In genomic region chr1:20508411-20508771, GRCh38 we compare ENCODE assay signal across 8 cellular contexts. TPM values are rescaled to one million over a fixed set of nuclear protein-coding genes. Genes with fewer than 3 reads are reported as not detected.
DNase-seq lines count a peak whose midpoint lies in the region; ATAC-seq, FAIRE-seq and TF ChIP-seq lines count a peak whose summit lies in the region.

No MANE protein-coding gene starts in this region.

- no peaks in the 10 kb centered on the region for H3K27me3 Mint-ChIP-seq in activated CD4-positive, alpha-beta T cell treated with anti-CD3 and anti-CD28 coated beads, Interleukin-2, amount 10 ng/mL, durations not matched to agents 7 days and 5 days

- TF ChIP-seq RAD21 in HepG2 (CRISPR knock-in tag; IDR thresholded peaks at IDR 0.05): no peak

- TSS peak; percentile 87 for BruUV-seq in HepG2 (replicated peaks; lab: Mats Ljungman, UMichigan)

- H3K9me3 ChIP-seq in HepG2 (ENCODE audit: low read length): no peaks in the 10 kb centered on the region
- no peaks in the 10 kb centered on the region for H3K9me3 ChIP-seq in testis

- no peak for TF ChIP-seq EP300 in HepG2 (IDR thresholded peaks at IDR 0.05; ENCODE audit: low read depth in 2 of 2, low read length in 2 of 2)
- TF ChIP-seq EP300 in HepG2 (CRISPR knock-in tag; IDR thresholded peaks at IDR 0.05; ENCODE audit: borderline replicate concordance): no peak

- intact Hi-C loops in HepG2 (cut with micrococcal nuclease; ENCODE audit: unreplicated experiment): no loop called here
- intact Hi-C loops in testis (cut with DNase I; ENCODE audit: low total_unique reads): no loop called here

- H3K4me2 ChIP-seq in HepG2 (ENCODE audit: low read depth, low read length): peak overlapping the region; percentile 87

- H3K4me3 ChIP-seq in HepG2 (replicated peaks in 1 of 3; ENCODE audit: insufficient read depth in 1 of 3, low read depth in 2 of 3, low read length in 3 of 3): peak overlapping the region; percentile 74 to 96 (median 89)
- peak overlapping the region; percentile 80 to 97 for H3K4me3 ChIP-seq in testis

- peaks cover 3 to 8% of the 10 kb centered on the region in 2 experiments; a peak in 3 of 5 replicates for H3K36me3 ChIP-seq in HepG2 (replicated peaks in 1 of 2; ENCODE audit: control insufficient read depth in 1 of 2, insufficient read depth in 2 of 2, low read length in 2 of 2)
- no peaks in the 10 kb centered on the region for H3K36me3 ChIP-seq in testis (ENCODE audit: low read depth, missing control alignments)

- in situ Hi-C loops in HepG2 (cut with HindIII; ENCODE audit: extremely low pct_ligation_motif_present, low pct_unique_long_range_greater_than_20kb): no loop called here

- FAIRE-seq in HepG2 (lab: Jason Lieb, UNC): no peak

- H3K27me3 ChIP-seq in HepG2 (ENCODE audit: control insufficient read depth in 1 of 2, insufficient read depth in 2 of 2, low read length in 2 of 2) (peaks cover 1 to 16% of the 10 kb centered on the region in 2 experiments; a peak in 3 of 5 replicates), testis (no peaks in the 10 kb centered on the region)

- peak overlapping the region; percentile 86 for H3K9ac ChIP-seq in HepG2 (ENCODE audit: insufficient read depth, low read depth, low read length)

- DNase-seq in activated CD4-positive, alpha-beta T cell treated with anti-CD3 and anti-CD28 coated beads, Interleukin-2, amount 10 ng/mL, durations not matched to agents 7 days and 5 days: no peak
- no peak for DNase-seq in activated CD4-positive, alpha-beta T cell treated with anti-CD3 and anti-CD28 coated beads, Interleukin-2, amount 50 U/mL, for 48 hours
- DNase-seq in HepG2 (ENCODE audit: low spot score) (no peak), testis (no peak), GM19240 (ENCODE audit: insufficient read length, low spot score) (no peak)
- no peak for DNase-seq in NK-92 treated with Interleukin-12 subunit alpha and Interleukin-12 subunit beta, amount 100 ng/mL, for 24 hours (lab: John Stamatoyannopoulos, UW)

- H3K4me1 ChIP-seq in HepG2 (ENCODE audit: insufficient read depth, low read length) (peaks cover 21% of the 10 kb centered on the region), testis (peaks cover 6% of the 10 kb centered on the region)

- peaks cover 1% of the 10 kb centered on the region for H3K36me3 Mint-ChIP-seq in activated CD4-positive, alpha-beta T cell treated with anti-CD3 and anti-CD28 coated beads, Interleukin-2, amount 10 ng/mL, durations not matched to agents 7 days and 5 days (ENCODE audit: low read depth)

- WGBS in HepG2 (ENCODE audit: low lambda C conversion rate): 58% methylated on average over 5 of the region's 5 CpGs
- WGBS in testis, 2 donors: 46 to 48% methylated on average over 5 of the region's 5 CpGs

- H3K27ac Mint-ChIP-seq in activated CD4-positive, alpha-beta T cell treated with anti-CD3 and anti-CD28 coated beads, Interleukin-2, amount 10 ng/mL, durations not matched to agents 7 days and 5 days: peak overlapping the region; percentile 93

- H4K20me1 ChIP-seq in HepG2 (ENCODE audit: insufficient read depth, low read length): no peaks in the 10 kb centered on the region

- CTCF ChIA-PET in activated CD4-positive, alpha-beta T cell treated with anti-CD3 and anti-CD28 coated beads, Interleukin-2, amount 10 ng/mL, durations not matched to agents 7 days and 5 days (lab: Charles Lee): interaction anchor here (0.9 to 2.7 kb wide), 3 partner anchors 13 to 301 kb away, joined by 3 to 11 read pairs (median 3); no protein-coding TSS in a partner anchor
- CTCF ChIA-PET in HepG2 (lab: Yijun Ruan, JAX; ENCODE audit: low intra/inter-chr PET ratio, low total read pairs): no interaction called here

- peaks cover 19% of the 10 kb centered on the region for H3K4me1 Mint-ChIP-seq in activated CD4-positive, alpha-beta T cell treated with anti-CD3 and anti-CD28 coated beads, Interleukin-2, amount 10 ng/mL, durations not matched to agents 7 days and 5 days

- no peak for ATAC-seq in HepG2
- no peak for ATAC-seq in GM21717 (IDR thresholded peaks at IDR 0.05; ENCODE audit: unreplicated experiment)

- no peak for TF ChIP-seq POLR2A in HepG2 (IDR thresholded peaks at IDR 0.05; ENCODE audit: insufficient read depth in 1 of 2, low read depth in 2 of 2, low read length in 2 of 2)
- no peak for TF ChIP-seq POLR2A in testis (IDR thresholded peaks at IDR 0.05)

- no peaks in the 10 kb centered on the region for H3K9me3 Mint-ChIP-seq in activated CD4-positive, alpha-beta T cell treated with anti-CD3 and anti-CD28 coated beads, Interleukin-2, amount 10 ng/mL, durations not matched to agents 7 days and 5 days

- TF ChIP-seq CTCF in HepG2 (CRISPR knock-in tag; IDR thresholded peaks at IDR 0.05): no peak
- no peak for TF ChIP-seq CTCF in testis (IDR thresholded peaks at IDR 0.05)

- H3K4me3 Mint-ChIP-seq in activated CD4-positive, alpha-beta T cell treated with anti-CD3 and anti-CD28 coated beads, Interleukin-2, amount 10 ng/mL, durations not matched to agents 7 days and 5 days: peak overlapping the region; percentile 88

- peak overlapping the region; percentile 51 for H3K27ac ChIP-seq in angular gyrus (ENCODE audit: low read depth, low read length)
- peak overlapping the region; percentile 71 for H3K27ac ChIP-seq in HepG2 (ENCODE audit: extremely low read length, insufficient read depth, low read length)
- H3K27ac ChIP-seq in testis: peak overlapping the region; percentile 79

- POLR2A ChIA-PET in activated CD4-positive, alpha-beta T cell treated with anti-CD3 and anti-CD28 coated beads, Interleukin-2, amount 10 ng/mL, durations not matched to agents 7 days and 5 days (lab: Charles Lee): no interaction called here
- POLR2A ChIA-PET in HepG2 (lab: Yijun Ruan, JAX): interaction anchor here (0.9 to 2.1 kb wide), 8 partner anchors 9 to 126 kb away, joined by 3 to 12 read pairs (median 4); partner anchors contain the start of genes CAMK2N1 and FAM43B

- peaks cover 35% of the 10 kb centered on the region for H3K79me2 ChIP-seq in HepG2 (ENCODE audit: insufficient read depth, low read length)

- peak overlapping the region; percentile 68 for H2AFZ ChIP-seq in HepG2 (ENCODE audit: low read length)

RNA-seq across cellular contexts. Expression of gene MUL1, which starts 0.4 kb away (rescaled TPM):
- total RNA-seq in activated CD4-positive, alpha-beta T cell treated with anti-CD3 and anti-CD28 coated beads, Interleukin-2, amount 10 ng/mL, durations not matched to agents 7 days and 5 days: 10 to 100 TPM; 17.4 to 20.1 TPM
- total RNA-seq in HepG2 (2016; rRNA removed; fragmentation: Illumina TruSeq; extraction: Trizol) (13.5 and 26.5 TPM in 2 replicates), testis (10 to 100 TPM; 22.4 to 32.0 TPM)
- 3.2 TPM in 2 replicates for total RNA-seq in HepG2 (2016; cell fraction: cytosol; rRNA removed; fragmentation: Illumina TruSeq; extraction: Trizol; ENCODE audit: low read depth)
- total RNA-seq in HepG2 (2016; cell fraction: insoluble cytoplasmic fraction; rRNA removed; fragmentation: Illumina TruSeq; extraction: Trizol): 14.3 and 26.3 TPM in 2 replicates
- total RNA-seq in HepG2 (2016; cell fraction: membrane; rRNA removed; fragmentation: Illumina TruSeq; extraction: Trizol): 8.5 and 8.6 TPM in 2 replicates
- total RNA-seq in HepG2 (2016; cell fraction: nucleus; rRNA removed; fragmentation: Illumina TruSeq; extraction: Trizol): 23.1 and 27.3 TPM in 2 replicates
- polyA plus RNA-seq in HepG2 (2011; rRNA removed) (21.5 and 27.5 TPM in 2 replicates), testis (ENCODE audit: insufficient read depth, low read depth, low replicate concordance) (28.9 TPM)
- polyA plus RNA-seq in HepG2 (2011; cell fraction: cytosol; rRNA removed): 23.9 and 24.3 TPM in 2 replicates
- 10.0 and 11.8 TPM in 2 replicates for polyA plus RNA-seq in HepG2 (2011; cell fraction: nucleus; rRNA removed)
- polyA plus RNA-seq in HepG2 (2012): 14.9 and 20.0 TPM in 2 replicates
- 2.4 and 2.6 TPM in 2 replicates for polyA plus RNA-seq in HepG2 (2016; cell fraction: cytosol; fragmentation: Illumina TruSeq; extraction: Trizol; ENCODE audit: low read depth)
- polyA plus RNA-seq in HepG2 (2016; cell fraction: insoluble cytoplasmic fraction; fragmentation: Illumina TruSeq; extraction: Trizol; ENCODE audit: low read depth): 11.3 and 11.9 TPM in 2 replicates
- polyA plus RNA-seq in HepG2 (2016; cell fraction: membrane; fragmentation: Illumina TruSeq; extraction: Trizol; ENCODE audit: low read depth): 4.4 and 5.3 TPM in 2 replicates
- polyA plus RNA-seq in HepG2 (2016; cell fraction: nucleus; fragmentation: Illumina TruSeq; extraction: Trizol; ENCODE audit: insufficient read depth, low read depth): 30.1 and 33.2 TPM in 2 replicates
- polyA minus RNA-seq in HepG2 (2011; rRNA and poly(A)+ RNA removed; ENCODE audit: low replicate concordance): 40.2 and 48.7 TPM in 2 replicates
- polyA minus RNA-seq in HepG2 (2011; cell fraction: cytosol; rRNA and poly(A)+ RNA removed): 14.6 and 15.2 TPM in 2 replicates
- 14.5 TPM in 2 replicates for polyA minus RNA-seq in HepG2 (2011; cell fraction: nucleus; rRNA and poly(A)+ RNA removed)

RNA-seq across cellular contexts. Expression of gene CAMK2N1, which starts 22.4 kb away (rescaled TPM):
- total RNA-seq in activated CD4-positive, alpha-beta T cell treated with anti-CD3 and anti-CD28 coated beads, Interleukin-2, amount 10 ng/mL, durations not matched to agents 7 days and 5 days: under 1 TPM; 0.37 to 0.45 TPM
- total RNA-seq in HepG2 (2016; rRNA removed; fragmentation: Illumina TruSeq; extraction: Trizol) (38.6 and 44.3 TPM in 2 replicates), testis (1 to 10 TPM; 7.8 to 9.5 TPM)
- total RNA-seq in HepG2 (2016; cell fraction: cytosol; rRNA removed; fragmentation: Illumina TruSeq; extraction: Trizol; ENCODE audit: low read depth): 53.6 and 65.2 TPM in 2 replicates
- total RNA-seq in HepG2 (2016; cell fraction: insoluble cytoplasmic fraction; rRNA removed; fragmentation: Illumina TruSeq; extraction: Trizol): 39.6 and 42.8 TPM in 2 replicates
- 110 and 117 TPM in 2 replicates for total RNA-seq in HepG2 (2016; cell fraction: membrane; rRNA removed; fragmentation: Illumina TruSeq; extraction: Trizol)
- 21.4 and 29.3 TPM in 2 replicates for total RNA-seq in HepG2 (2016; cell fraction: nucleus; rRNA removed; fragmentation: Illumina TruSeq; extraction: Trizol)
- polyA plus RNA-seq in HepG2 (2011; rRNA removed) (32.7 and 38.0 TPM in 2 replicates), testis (ENCODE audit: insufficient read depth, low read depth, low replicate concordance) (12.3 TPM)
- 27.0 and 40.8 TPM in 2 replicates for polyA plus RNA-seq in HepG2 (2011; cell fraction: cytosol; rRNA removed)
- 23.2 and 28.1 TPM in 2 replicates for polyA plus RNA-seq in HepG2 (2011; cell fraction: nucleus; rRNA removed)
- polyA plus RNA-seq in HepG2 (2012): 108 and 112 TPM in 2 replicates
- polyA plus RNA-seq in HepG2 (2016; cell fraction: cytosol; fragmentation: Illumina TruSeq; extraction: Trizol; ENCODE audit: low read depth): 238 and 250 TPM in 2 replicates
- 120 and 152 TPM in 2 replicates for polyA plus RNA-seq in HepG2 (2016; cell fraction: insoluble cytoplasmic fraction; fragmentation: Illumina TruSeq; extraction: Trizol; ENCODE audit: low read depth)
- 340 and 368 TPM in 2 replicates for polyA plus RNA-seq in HepG2 (2016; cell fraction: membrane; fragmentation: Illumina TruSeq; extraction: Trizol; ENCODE audit: low read depth)
- polyA plus RNA-seq in HepG2 (2016; cell fraction: nucleus; fragmentation: Illumina TruSeq; extraction: Trizol; ENCODE audit: insufficient read depth, low read depth): 110 and 112 TPM in 2 replicates
- 0.12 and 20.9 TPM in 2 replicates for polyA minus RNA-seq in HepG2 (2011; rRNA and poly(A)+ RNA removed; ENCODE audit: low replicate concordance)
- polyA minus RNA-seq in HepG2 (2011; cell fraction: cytosol; rRNA and poly(A)+ RNA removed): 34.7 and 39.2 TPM in 2 replicates
- polyA minus RNA-seq in HepG2 (2011; cell fraction: nucleus; rRNA and poly(A)+ RNA removed): 19.4 and 21.5 TPM in 2 replicates

RNA-seq across cellular contexts. Expression of gene FAM43B, which starts 44.0 kb away (rescaled TPM):
- not detected for total RNA-seq in activated CD4-positive, alpha-beta T cell treated with anti-CD3 and anti-CD28 coated beads, Interleukin-2, amount 10 ng/mL, durations not matched to agents 7 days and 5 days
- total RNA-seq in HepG2 (2016; rRNA removed; fragmentation: Illumina TruSeq; extraction: Trizol) (3.2 and 3.7 TPM in 2 replicates), testis (1 to 10 TPM; 1.1 to 1.3 TPM)
- 1.1 TPM in 2 replicates for total RNA-seq in HepG2 (2016; cell fraction: cytosol; rRNA removed; fragmentation: Illumina TruSeq; extraction: Trizol; ENCODE audit: low read depth)
- 2.7 and 3.7 TPM in 2 replicates for total RNA-seq in HepG2 (2016; cell fraction: insoluble cytoplasmic fraction; rRNA removed; fragmentation: Illumina TruSeq; extraction: Trizol)
- 2.0 and 2.1 TPM in 2 replicates for total RNA-seq in HepG2 (2016; cell fraction: membrane; rRNA removed; fragmentation: Illumina TruSeq; extraction: Trizol)
- total RNA-seq in HepG2 (2016; cell fraction: nucleus; rRNA removed; fragmentation: Illumina TruSeq; extraction: Trizol): 2.1 and 2.2 TPM in 2 replicates
- polyA plus RNA-seq in HepG2 (2011; rRNA removed) (0.63 and 0.80 TPM in 2 replicates), testis (ENCODE audit: insufficient read depth, low read depth, low replicate concordance) (0.66 TPM)
- polyA plus RNA-seq in HepG2 (2011; cell fraction: cytosol; rRNA removed): 0.45 and 0.85 TPM in 2 replicates
- 2.0 and 2.2 TPM in 2 replicates for polyA plus RNA-seq in HepG2 (2011; cell fraction: nucleus; rRNA removed)
- polyA plus RNA-seq in HepG2 (2012): 1.4 and 1.7 TPM in 2 replicates
- polyA plus RNA-seq in HepG2 (2016; cell fraction: cytosol; fragmentation: Illumina TruSeq; extraction: Trizol; ENCODE audit: low read depth): 0.42 and 0.66 TPM in 2 replicates
- polyA plus RNA-seq in HepG2 (2016; cell fraction: insoluble cytoplasmic fraction; fragmentation: Illumina TruSeq; extraction: Trizol; ENCODE audit: low read depth): 4.4 and 6.4 TPM in 2 replicates
- 1.0 and 1.4 TPM in 2 replicates for polyA plus RNA-seq in HepG2 (2016; cell fraction: membrane; fragmentation: Illumina TruSeq; extraction: Trizol; ENCODE audit: low read depth)
- 4.9 and 5.8 TPM in 2 replicates for polyA plus RNA-seq in HepG2 (2016; cell fraction: nucleus; fragmentation: Illumina TruSeq; extraction: Trizol; ENCODE audit: insufficient read depth, low read depth)
- polyA minus RNA-seq in HepG2 (2011; rRNA and poly(A)+ RNA removed; ENCODE audit: low replicate concordance): 2.0 TPM in 1 of 2 replicates, not detected in the other
- polyA minus RNA-seq in HepG2 (2011; cell fraction: cytosol; rRNA and poly(A)+ RNA removed): 1.8 and 2.3 TPM in 2 replicates
- 1.4 and 2.2 TPM in 2 replicates for polyA minus RNA-seq in HepG2 (2011; cell fraction: nucleus; rRNA and poly(A)+ RNA removed)

Comparison
In these comparisons a context has a peak if more than half of its experiments do, and no peak if none do; other contexts are left out.
1. RNA of gene CAMK2N1, which starts 22.4 kb away (total RNA-seq): 21.4 to 117 TPM in HepG2 and 7.8 to 9.5 TPM in testis; 0.37 to 0.45 TPM in activated CD4-positive, alpha-beta T cell treated with anti-CD3 and anti-CD28 coated beads, Interleukin-2, amount 10 ng/mL, durations not matched to agents 7 days and 5 days; every median in the first group is over 4 times any median in the second.
2. Peak in every context shown above with its lines, with median percentiles within 50 percentile points of each other: H3K27ac ChIP-seq.